Comparison of ENCODE assay signal across 18 cellular contexts in the genomic region with DNA sequence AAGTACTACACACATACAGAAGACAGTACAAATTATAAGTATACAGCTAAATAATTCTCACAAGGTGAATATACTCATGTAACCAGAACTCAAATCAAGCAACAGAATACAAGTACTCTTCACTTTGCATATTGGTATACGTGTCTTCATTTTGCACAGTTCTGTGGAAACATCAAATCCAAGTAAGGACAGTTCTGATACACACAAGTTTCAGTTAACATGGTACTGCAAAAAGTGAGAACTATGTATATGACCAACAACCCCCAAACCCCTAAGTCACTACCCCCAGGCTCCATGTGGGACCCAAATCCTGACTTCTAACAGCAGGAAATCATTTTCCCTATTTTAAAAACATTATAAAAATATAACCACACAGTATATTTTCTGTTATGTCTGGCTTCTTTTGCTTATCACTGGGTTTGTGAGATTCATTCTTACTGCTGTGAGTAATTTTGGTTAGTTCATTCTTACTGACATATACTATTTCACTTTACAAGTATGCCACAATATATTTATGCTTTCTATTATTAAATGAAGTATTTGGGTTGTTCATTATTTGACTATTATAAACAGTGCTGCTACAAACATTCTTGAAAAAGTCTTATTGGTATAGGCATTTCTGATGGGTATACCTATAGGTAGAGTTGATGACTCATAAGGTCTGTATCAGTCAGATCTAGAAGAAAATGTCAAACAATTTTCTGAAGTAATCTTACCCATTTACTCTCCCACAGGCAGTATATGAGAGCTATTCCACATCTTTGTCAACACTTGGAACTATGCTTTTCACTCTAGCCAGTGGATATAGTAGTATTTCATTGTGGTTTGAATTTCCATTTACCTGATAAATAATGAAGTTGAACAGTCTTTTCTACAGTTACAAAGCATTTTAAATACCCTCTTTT. TPM values are rescaled to one million over a fixed set of nuclear protein-coding genes. Genes with fewer than 3 reads are reported as not detected.
A peak's percentile ranks its signal among the peaks of the same experiment; 100 is the strongest.
DNase-seq lines count a peak whose midpoint lies in the region; ATAC-seq, FAIRE-seq and TF ChIP-seq lines count a peak whose summit lies in the region.
"Had no signal": no experiment of that assay in that cellular context is flagged by ENCODE, and none has a peak within 500 bp of the region (broad histone marks: within the 10 kb centered on the region; RNA-seq: fewer than 3 reads in every experiment).

No MANE protein-coding gene starts in this region.

- no peak overlapping the region for H3K18ac ChIP-seq in mesendoderm (ENCODE audit: low read length)

- in situ Hi-C loops in HepG2 (cut with HindIII; ENCODE audit: extremely low pct_ligation_motif_present, low pct_unique_long_range_greater_than_20kb): no loop called here

- H3K4me1 ChIP-seq in HepG2 (ENCODE audit: insufficient read depth, low read length) (no peaks in the 10 kb centered on the region), right lobe of liver (no peaks in the 10 kb centered on the region), PC-3 (ENCODE audit: insufficient read depth, low read length) (no peaks in the 10 kb centered on the region), mesendoderm (ENCODE audit: control insufficient read depth, low read depth, low read length) (no peaks in the 10 kb centered on the region)
- H3K4me1 ChIP-seq: SJCRH30 had no signal

- H2BK15ac ChIP-seq in mesendoderm (replicated peaks; ENCODE audit: low read depth): no peak overlapping the region

- POLR2A ChIA-PET in HepG2 (lab: Yijun Ruan, JAX) (no interaction called here), PC-3 (lab: Charles Lee; ENCODE audit: unreplicated experiment) (no interaction called here)

- H4K8ac ChIP-seq in mesendoderm (ENCODE audit: low read depth, low read length): no peak overlapping the region

- TF ChIP-seq POLR2A in HepG2 (IDR thresholded peaks at IDR 0.05; ENCODE audit: insufficient read depth in 1 of 2, low read depth in 2 of 2, low read length in 2 of 2) (no peak), right lobe of liver (IDR thresholded peaks at IDR 0.05) (no peak)

- H3K27me3 ChIP-seq in HepG2 (ENCODE audit: control insufficient read depth in 1 of 2, insufficient read depth in 2 of 2, low read length in 2 of 2) (no peaks in the 10 kb centered on the region), right lobe of liver (no peaks in the 10 kb centered on the region), PC-3 (ENCODE audit: low read length) (no peaks in the 10 kb centered on the region), mesendoderm (ENCODE audit: insufficient read depth, low read length, poor library complexity) (no peaks in the 10 kb centered on the region)
- H3K27me3 ChIP-seq: SJCRH30 had no signal

- H3K9me2 ChIP-seq in PC-3 (replicated peaks; ENCODE audit: low read length): no peaks in the 10 kb centered on the region

- intact Hi-C loops in HepG2 (cut with micrococcal nuclease; ENCODE audit: unreplicated experiment): no loop called here
- intact Hi-C loops in right lobe of liver (cut with DNase I): no loop called here
- intact Hi-C loops in PC-3 (cut with micrococcal nuclease): no loop called here

- H4K20me1 ChIP-seq in HepG2 (ENCODE audit: insufficient read depth, low read length) (no peaks in the 10 kb centered on the region), PC-3 (ENCODE audit: low read length) (no peaks in the 10 kb centered on the region)

- DNase-seq in HepG2 (ENCODE audit: low spot score) (no peak), right lobe of liver (no peak), PC-3 (no peak), GM03348 (ENCODE audit: low spot score) (no peak), mesendoderm (no peak)
- DNase-seq in stimulated activated CD4-positive, alpha-beta T cell treated with anti-CD3 and anti-CD28 coated beads, Interleukin-4, amount 100 ng/mL, for 4 hours: no peak
- DNase-seq: activated CD4-positive, alpha-beta T cell treated with anti-CD3 and anti-CD28 coated beads for 48 hours; activated T-cell treated with anti-CD3 and anti-CD28 coated beads for 4 hours; CD8-positive, alpha-beta T cell; central memory CD4-positive, alpha-beta T cell; DND-41; effector CD4-positive, alpha-beta T cell; H7; NCI-H1436; NCI-H2227 treated with DMSO at 0.1 percent for 48 hours; SJCRH30 had no signal

- no peak for FAIRE-seq in HepG2 (lab: Jason Lieb, UNC)

- CTCF ChIA-PET in HepG2 (lab: Yijun Ruan, JAX; ENCODE audit: low intra/inter-chr PET ratio, low total read pairs): no interaction called here
- CTCF ChIA-PET in PC-3 (lab: Charles Lee): no interaction called here

- TF ChIP-seq CTCF in HepG2 (CRISPR knock-in tag; IDR thresholded peaks at IDR 0.05): no peak
- TF ChIP-seq CTCF in right lobe of liver (IDR thresholded peaks at IDR 0.05): no peak
- no peak for TF ChIP-seq CTCF in PC-3 (conservative IDR thresholded peaks at IDR 0.05; ENCODE audit: low read depth, low read length)

- H3K27ac ChIP-seq in HepG2 (ENCODE audit: extremely low read length, insufficient read depth, low read length) (no peak overlapping the region), right lobe of liver (no peak overlapping the region), PC-3 (ENCODE audit: low read length) (no peak overlapping the region), mesendoderm (ENCODE audit: low read depth, low read length) (no peak overlapping the region)
- H3K27ac ChIP-seq: SJCRH30 had no signal

- H3K23ac ChIP-seq in mesendoderm (ENCODE audit: low read length): no peak overlapping the region

- no peaks in the 10 kb centered on the region for H3K36me3 ChIP-seq in HepG2 (replicated peaks in 1 of 2; ENCODE audit: control insufficient read depth in 1 of 2, insufficient read depth in 2 of 2, low read length in 2 of 2)
- no peaks in the 10 kb centered on the region for H3K36me3 ChIP-seq in right lobe of liver
- no peaks in the 10 kb centered on the region for H3K36me3 ChIP-seq in PC-3 (ENCODE audit: low read depth, low read length)
- H3K36me3 ChIP-seq in mesendoderm (ENCODE audit: control insufficient read depth, insufficient read depth, low read length): no peaks in the 10 kb centered on the region
- H3K36me3 ChIP-seq: SJCRH30 had no signal

- no peak overlapping the region for H3K4ac ChIP-seq in mesendoderm (ENCODE audit: low read depth, low read length)

- H3K9me3 ChIP-seq in HepG2 (ENCODE audit: low read length) (no peaks in the 10 kb centered on the region), right lobe of liver (peaks cover 0 to 4% (median 0%) of the 10 kb centered on the region in 4 donors), PC-3 (ENCODE audit: low read length) (no peaks in the 10 kb centered on the region)
- H3K9me3 ChIP-seq: SJCRH30 had no signal

- H3K79me2 ChIP-seq in HepG2 (ENCODE audit: insufficient read depth, low read length): no peaks in the 10 kb centered on the region
- H3K79me2 ChIP-seq in PC-3 (ENCODE audit: low read length): no peaks in the 10 kb centered on the region
- no peaks in the 10 kb centered on the region for H3K79me2 ChIP-seq in mesendoderm (ENCODE audit: control insufficient read depth, insufficient read depth, low read length)

- no peak for TF ChIP-seq RAD21 in HepG2 (CRISPR knock-in tag; IDR thresholded peaks at IDR 0.05)

- no peak for ATAC-seq in HepG2
- no peak for ATAC-seq in right lobe of liver
- ATAC-seq in HG02884 (IDR thresholded peaks at IDR 0.05; ENCODE audit: unreplicated experiment): peak; percentile 82
- ATAC-seq in PC-3: 0 out of 2 replicates have a peak, but pooled peaks have one; percentile 33
- no peak for ATAC-seq in esophagus mucosa
- ATAC-seq: CD8-positive, alpha-beta T cell had no signal

- H2BK120ac ChIP-seq in mesendoderm (ENCODE audit: low read depth, low read length): no peak overlapping the region

- H3K9ac ChIP-seq in HepG2 (ENCODE audit: insufficient read depth, low read depth, low read length) (no peak overlapping the region), PC-3 (ENCODE audit: low read length) (no peak overlapping the region), mesendoderm (ENCODE audit: low read length) (no peak overlapping the region)

- no peaks in the 10 kb centered on the region for H3F3A ChIP-seq in PC-3 (ENCODE audit: low read length, unreplicated experiment)

- 95% methylated on average over 1 of the region's 1 CpG for WGBS in HepG2 (ENCODE audit: low lambda C conversion rate)
- 100% methylated on average over 1 of the region's 1 CpG for WGBS in right lobe of liver (ENCODE audit: insufficient coverage, low coverage, low lambda C conversion rate, missing lambda C conversion rate)
- no CpG with 5 or more reads among the region's 1 CpG for WGBS in mesendoderm (ENCODE audit: extremely low coverage, insufficient coverage, low lambda C conversion rate)

- no peak overlapping the region for H3K4me3 ChIP-seq in HepG2 (replicated peaks in 1 of 3; ENCODE audit: insufficient read depth in 1 of 3, low read depth in 2 of 3, low read length in 3 of 3)
- no peak overlapping the region for H3K4me3 ChIP-seq in right lobe of liver
- no peak overlapping the region for H3K4me3 ChIP-seq in PC-3 (ENCODE audit: low read length)
- no peak overlapping the region for H3K4me3 ChIP-seq in mesendoderm (ENCODE audit: low read length)
- H3K4me3 ChIP-seq: SJCRH30 had no signal

- H2BK5ac ChIP-seq in mesendoderm (ENCODE audit: low read length): no peak overlapping the region

- H3K4me2 ChIP-seq in HepG2 (ENCODE audit: low read depth, low read length) (no peak overlapping the region), PC-3 (ENCODE audit: low read length) (no peak overlapping the region), mesendoderm (ENCODE audit: low read length) (no peak overlapping the region)

- H2AFZ ChIP-seq in HepG2 (ENCODE audit: low read length): no peak overlapping the region
- H2AFZ ChIP-seq in PC-3 (ENCODE audit: low read length): no peak overlapping the region

- H3K56ac ChIP-seq in mesendoderm (ENCODE audit: low read length): no peak overlapping the region

- no peak overlapping the region for H2AK5ac ChIP-seq in mesendoderm (ENCODE audit: low read length)

- no peaks in the 10 kb centered on the region for H3K79me1 ChIP-seq in mesendoderm (ENCODE audit: low read length)

- no TSS peak for BruUV-seq in HepG2 (replicated peaks; lab: Mats Ljungman, UMichigan)
- no TSS peak for BruUV-seq in PC-3 (replicated peaks; lab: Mats Ljungman, UMichigan)

- TF ChIP-seq EP300 in HepG2 (IDR thresholded peaks at IDR 0.05; ENCODE audit: low read depth in 2 of 2, low read length in 2 of 2) (no peak), HepG2 (CRISPR knock-in tag; IDR thresholded peaks at IDR 0.05; ENCODE audit: borderline replicate concordance) (no peak)

- no peak overlapping the region for H4K5ac ChIP-seq in mesendoderm (ENCODE audit: low read length)

RNA-seq across cellular contexts. Expression of a gene that starts 47.0 kb away (rescaled TPM):
- total RNA-seq in HepG2 (2016; rRNA removed; fragmentation: Illumina TruSeq; extraction: Trizol): 8.0 and 8.7 TPM in 2 replicates
- 22.1 and 24.6 TPM in 2 replicates for total RNA-seq in HepG2 (2016; cell fraction: cytosol; rRNA removed; fragmentation: Illumina TruSeq; extraction: Trizol; ENCODE audit: low read depth)
- 8.5 and 8.6 TPM in 2 replicates for total RNA-seq in HepG2 (2016; cell fraction: insoluble cytoplasmic fraction; rRNA removed; fragmentation: Illumina TruSeq; extraction: Trizol)
- total RNA-seq in HepG2 (2016; cell fraction: membrane; rRNA removed; fragmentation: Illumina TruSeq; extraction: Trizol): 7.6 and 8.6 TPM in 2 replicates
- 16.4 and 17.6 TPM in 2 replicates for total RNA-seq in HepG2 (2016; cell fraction: nucleus; rRNA removed; fragmentation: Illumina TruSeq; extraction: Trizol)
- 0.89 and 1.5 TPM in 2 replicates for polyA plus RNA-seq in HepG2 (2011; rRNA removed)
- 0.56 and 0.68 TPM in 2 replicates for polyA plus RNA-seq in HepG2 (2011; cell fraction: cytosol; rRNA removed)
- polyA plus RNA-seq in HepG2 (2011; cell fraction: nucleus; rRNA removed): 1.4 and 1.5 TPM in 2 replicates
- polyA plus RNA-seq in HepG2 (2012): 1.6 and 2.6 TPM in 2 replicates
- polyA plus RNA-seq in HepG2 (2016; cell fraction: cytosol; fragmentation: Illumina TruSeq; extraction: Trizol; ENCODE audit: low read depth): 0.43 and 0.94 TPM in 2 replicates
- 7.2 and 8.7 TPM in 2 replicates for polyA plus RNA-seq in HepG2 (2016; cell fraction: insoluble cytoplasmic fraction; fragmentation: Illumina TruSeq; extraction: Trizol; ENCODE audit: low read depth)
- 1.7 TPM in 2 replicates for polyA plus RNA-seq in HepG2 (2016; cell fraction: membrane; fragmentation: Illumina TruSeq; extraction: Trizol; ENCODE audit: low read depth)
- 6.3 and 6.6 TPM in 2 replicates for polyA plus RNA-seq in HepG2 (2016; cell fraction: nucleus; fragmentation: Illumina TruSeq; extraction: Trizol; ENCODE audit: insufficient read depth, low read depth)
- 2.7 and 10.4 TPM in 2 replicates for polyA minus RNA-seq in HepG2 (2011; rRNA and poly(A)+ RNA removed; ENCODE audit: low replicate concordance)
- polyA minus RNA-seq in HepG2 (2011; cell fraction: cytosol; rRNA and poly(A)+ RNA removed): 2.4 and 4.1 TPM in 2 replicates
- polyA minus RNA-seq in HepG2 (2011; cell fraction: nucleus; rRNA and poly(A)+ RNA removed): 16.3 and 19.3 TPM in 2 replicates
- 1 to 10 TPM; 2.3 to 5.3 (median 3.7) TPM for total RNA-seq in right lobe of liver
- 14.2 and 15.2 TPM in 2 replicates for total RNA-seq in PC-3 (2014; rRNA removed)
- 10.5 TPM for polyA plus RNA-seq in mesendoderm (2013, experiment 1 of 2)
- polyA plus RNA-seq in mesendoderm (2013, experiment 2 of 2): 10.9 TPM
- 9.5 TPM for total RNA-seq in esophagus mucosa

RNA-seq across cellular contexts. Expression of a gene that starts 49.6 kb away (rescaled TPM):
- 3.3 and 5.2 TPM in 2 replicates for total RNA-seq in HepG2 (2016; rRNA removed; fragmentation: Illumina TruSeq; extraction: Trizol)
- total RNA-seq in HepG2 (2016; cell fraction: cytosol; rRNA removed; fragmentation: Illumina TruSeq; extraction: Trizol; ENCODE audit: low read depth): 0.20 and 0.71 TPM in 2 replicates
- 3.8 and 5.8 TPM in 2 replicates for total RNA-seq in HepG2 (2016; cell fraction: insoluble cytoplasmic fraction; rRNA removed; fragmentation: Illumina TruSeq; extraction: Trizol)
- total RNA-seq in HepG2 (2016; cell fraction: membrane; rRNA removed; fragmentation: Illumina TruSeq; extraction: Trizol): 1.4 and 1.7 TPM in 2 replicates
- 2.4 and 3.9 TPM in 2 replicates for total RNA-seq in HepG2 (2016; cell fraction: nucleus; rRNA removed; fragmentation: Illumina TruSeq; extraction: Trizol)
- 1.6 and 2.8 TPM in 2 replicates for polyA plus RNA-seq in HepG2 (2011; rRNA removed)
- polyA plus RNA-seq in HepG2 (2011; cell fraction: cytosol; rRNA removed): 0.50 and 0.85 TPM in 2 replicates
- polyA plus RNA-seq in HepG2 (2011; cell fraction: nucleus; rRNA removed): 1.5 and 1.9 TPM in 2 replicates
- 1.9 and 2.4 TPM in 2 replicates for polyA plus RNA-seq in HepG2 (2012)
- polyA plus RNA-seq in HepG2 (2016; cell fraction: cytosol; fragmentation: Illumina TruSeq; extraction: Trizol; ENCODE audit: low read depth): 0.35 and 0.62 TPM in 2 replicates
- 5.2 and 6.8 TPM in 2 replicates for polyA plus RNA-seq in HepG2 (2016; cell fraction: insoluble cytoplasmic fraction; fragmentation: Illumina TruSeq; extraction: Trizol; ENCODE audit: low read depth)
- 0.84 and 1.6 TPM in 2 replicates for polyA plus RNA-seq in HepG2 (2016; cell fraction: membrane; fragmentation: Illumina TruSeq; extraction: Trizol; ENCODE audit: low read depth)
- polyA plus RNA-seq in HepG2 (2016; cell fraction: nucleus; fragmentation: Illumina TruSeq; extraction: Trizol; ENCODE audit: insufficient read depth, low read depth): 5.7 and 5.9 TPM in 2 replicates
- polyA minus RNA-seq in HepG2 (2011; rRNA and poly(A)+ RNA removed; ENCODE audit: low replicate concordance): 1.3 TPM in 1 of 2 replicates, not detected in the other
- polyA minus RNA-seq in HepG2 (2011; cell fraction: cytosol; rRNA and poly(A)+ RNA removed): 0.70 and 1.1 TPM in 2 replicates
- polyA minus RNA-seq in HepG2 (2011; cell fraction: nucleus; rRNA and poly(A)+ RNA removed): 3.0 and 3.5 TPM in 2 replicates
- total RNA-seq in right lobe of liver: 1 to 10 TPM; 3.4 to 9.0 (median 4.2) TPM
- 2.8 and 3.2 TPM in 2 replicates for total RNA-seq in PC-3 (2014; rRNA removed)
- 3.7 TPM for polyA plus RNA-seq in mesendoderm (2013, experiment 1 of 2)
- 3.9 TPM for polyA plus RNA-seq in mesendoderm (2013, experiment 2 of 2)
- total RNA-seq in esophagus mucosa: 17.9 TPM

Comparison
In these comparisons a context has a peak if more than half of its experiments do, and no peak if none do; other contexts are left out.
1. ATAC-seq: peak in HG02884 (single experiment) and PC-3 (single experiment); none in HepG2 (single experiment), right lobe of liver (0 of 4) and esophagus mucosa (single experiment).